In the genomic region with DNA sequence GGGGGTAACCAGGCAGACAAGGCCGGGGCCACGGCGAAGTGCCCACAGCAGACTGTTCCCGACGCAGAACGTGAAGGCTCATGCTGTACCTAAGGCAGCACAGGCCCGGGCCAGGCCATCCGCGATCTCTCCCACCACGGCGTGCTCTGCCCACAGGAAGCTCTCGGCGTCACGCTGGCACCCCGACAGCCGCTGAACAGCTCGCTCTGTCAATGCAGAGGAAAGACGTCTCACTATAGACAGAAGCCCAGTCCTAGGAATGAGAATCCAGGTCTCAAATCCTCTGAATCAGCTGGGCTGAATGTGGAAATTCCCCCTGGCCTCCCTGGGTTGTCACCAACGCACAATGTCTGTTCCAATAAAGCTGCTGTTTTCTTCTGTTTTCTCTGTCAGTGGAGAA, we compare ENCODE assay signal across 12 cellular contexts. TPM values are rescaled to one million over a fixed set of nuclear protein-coding genes. Genes with fewer than 3 reads are reported as not detected.
DNase-seq lines count a peak whose midpoint lies in the region; ATAC-seq, FAIRE-seq and TF ChIP-seq lines count a peak whose summit lies in the region.
"Had no signal": no experiment of that assay in that cellular context is flagged by ENCODE, and none has a peak within 500 bp of the region (broad histone marks: within the 10 kb centered on the region; RNA-seq: fewer than 3 reads in every experiment).

No MANE protein-coding gene starts in this region.

- peaks cover 72% of the 10 kb centered on the region for H3K36me3 ChIP-seq in DOHH2 (ENCODE audit: control insufficient read depth, low read length)
- peaks cover 57% of the 10 kb centered on the region for H3K36me3 ChIP-seq in K562 (ENCODE audit: control insufficient read depth, insufficient read depth, low read length)
- H3K36me3 ChIP-seq in kidney (ENCODE audit: control insufficient read depth in 1 of 2, insufficient read depth in 2 of 2, low read length in 2 of 2), result peaks cover 0 to 18% of the 10 kb centered on the region in 2 donors
- peaks cover 6 to 12% (median 12%) of the 10 kb centered on the region in 3 donors for H3K36me3 ChIP-seq in skeletal muscle tissue (ENCODE audit: control insufficient read depth in 3 of 3, insufficient read depth in 3 of 3, low read length in 3 of 3)

- H3K4me1 ChIP-seq in DOHH2 (ENCODE audit: control insufficient read depth, low read length) (peaks cover 46% of the 10 kb centered on the region), K562 (replicated peaks in 1 of 2; ENCODE audit: control insufficient read depth in 2 of 2, insufficient read depth in 2 of 2, low read length in 2 of 2) (peaks cover 5 to 8% of the 10 kb centered on the region in 2 experiments; a peak in 4 of 5 replicates), kidney (ENCODE audit: control insufficient read depth in 1 of 2, insufficient read depth in 1 of 2, low read depth in 1 of 2, low read length in 2 of 2) (peaks cover 7 to 22% of the 10 kb centered on the region in 2 donors), skeletal muscle tissue (ENCODE audit: control insufficient read depth in 3 of 3, insufficient read depth in 3 of 3, low read length in 3 of 3) (peaks cover 73 to 79% (median 73%) of the 10 kb centered on the region in 3 donors)

- TF ChIP-seq CTCF in DOHH2 (IDR thresholded peaks at IDR 0.05; ENCODE audit: low read depth, low read length, poor library complexity, severe bottlenecking), result no peak
- TF ChIP-seq CTCF in K562 (IDR thresholded peaks at IDR 0.05 in 2 of 3, conservative IDR thresholded peaks at IDR 0.05 in 1 of 3; ENCODE audit: insufficient read depth in 2 of 3, low read depth in 1 of 3, low read length in 3 of 3), result no peak
- TF ChIP-seq CTCF in kidney (IDR thresholded peaks at IDR 0.05; ENCODE audit: borderline replicate concordance, extremely low read depth, insufficient read depth), result no peak

- no peak overlapping the region for H2AFZ ChIP-seq in K562 (ENCODE audit: low read depth, low read length)

- ATAC-seq in K562, result no peak

- intact Hi-C loops in K562 (cut with micrococcal nuclease) (loop anchor here (5.0 kb wide), 2 partner anchors 61 to 116 kb away; partner anchors contain the start of gene WDR81), kidney (cut with DNase I) (no loop called here)

- no peak for FAIRE-seq in K562 (lab: Jason Lieb, UNC)
- FAIRE-seq in kidney (lab: Jason Lieb, UNC), result no peak

- WGBS in K562 (ENCODE audit: insufficient coverage, low coverage, missing lambda C conversion rate), result 89% methylated on average over 19 of the region's 19 CpGs

- no peaks in the 10 kb centered on the region for H3K9me2 ChIP-seq in DOHH2 (replicated peaks; ENCODE audit: control insufficient read depth, low read length)

- no peaks in the 10 kb centered on the region for H4K20me1 ChIP-seq in DOHH2 (ENCODE audit: control insufficient read depth, insufficient read depth, low read depth, low read length)
- no peaks in the 10 kb centered on the region for H4K20me1 ChIP-seq in K562 (replicated peaks; ENCODE audit: control insufficient read depth, insufficient read depth, low read length)

- H3K4me3 ChIP-seq in DOHH2 (ENCODE audit: low read length), result peak overlapping the region; percentile 43
- H3K4me3 ChIP-seq in K562, result no peak overlapping the region
- peak overlapping the region in 1 of 2 donors; percentile 11 for H3K4me3 ChIP-seq in kidney (ENCODE audit: low read length in 2 of 2)
- peak overlapping the region; percentile 18 to 73 (median 51) for H3K4me3 ChIP-seq in skeletal muscle tissue (ENCODE audit: low read length in 3 of 3)

- TF ChIP-seq EP300 in K562 (IDR thresholded peaks at IDR 0.05; ENCODE audit: low read length), result no peak

- no peaks in the 10 kb centered on the region for H3K27me3 ChIP-seq in DOHH2 (ENCODE audit: control insufficient read depth, low read length)
- H3K27me3 ChIP-seq in K562 (ENCODE audit: control insufficient read depth in 2 of 2, insufficient read depth in 2 of 2, low read length in 2 of 2), result no peaks in the 10 kb centered on the region
- no peaks in the 10 kb centered on the region for H3K27me3 ChIP-seq in skeletal muscle tissue (ENCODE audit: control insufficient read depth in 3 of 3, insufficient read depth in 3 of 3, low read length in 3 of 3)

- peak overlapping the region; percentile 61 for H3K4me2 ChIP-seq in DOHH2 (ENCODE audit: low read length)
- H3K4me2 ChIP-seq in K562 (ENCODE audit: insufficient read depth, low read length), result no peak overlapping the region

- H3K9me3 ChIP-seq in DOHH2 (ENCODE audit: control insufficient read depth, insufficient read depth, low read length) (no peaks in the 10 kb centered on the region), K562 (replicated peaks; ENCODE audit: control insufficient read depth, insufficient read depth, low read depth, low read length) (no peaks in the 10 kb centered on the region), kidney (ENCODE audit: control insufficient read depth in 1 of 2, low read length in 2 of 2) (no peaks in the 10 kb centered on the region), skeletal muscle tissue (ENCODE audit: control insufficient read depth in 3 of 3, low read length in 3 of 3) (no peaks in the 10 kb centered on the region)

- POLR2A ChIA-PET in K562 (lab: Yijun Ruan, JAX), result interaction anchor here (0.6 to 1.0 kb wide), 4 partner anchors 13 to 70 kb away, joined by 3 to 4 read pairs (median 3); no protein-coding TSS in a partner anchor

- H3K79me2 ChIP-seq in DOHH2 (ENCODE audit: control insufficient read depth, low read length), result peaks cover 4% of the 10 kb centered on the region; the same call in 1 of the 2 replicates
- H3K79me2 ChIP-seq in K562 (ENCODE audit: control insufficient read depth, insufficient read depth, low read length), result no peaks in the 10 kb centered on the region

- no peak for TF ChIP-seq RAD21 in K562 (CRISPR knock-in tag; conservative IDR thresholded peaks at IDR 0.05 in 1 of 2, IDR thresholded peaks at IDR 0.05 in 1 of 2)

- in situ Hi-C loops in K562 (cut with MboI), result no loop called here

- CTCF ChIA-PET in K562 (lab: Yijun Ruan, JAX; ENCODE audit: low intra/inter-chr PET ratio), result interaction anchor here (2.1 to 2.4 kb wide), 2 partner anchors 62 to 114 kb away, joined by 7 to 10 read pairs; no protein-coding TSS in a partner anchor

- 0 out of 4 replicates have a peak overlapping the region, but pooled peaks of 1 of the 2 experiments have one; percentile 17 for H3K9ac ChIP-seq in K562 (ENCODE audit: insufficient read depth in 1 of 2, low read depth in 2 of 2, low read length in 2 of 2)
- H3K9ac ChIP-seq in kidney (ENCODE audit: low read length in 2 of 2), result peak overlapping the region; percentile 24 to 27
- peak overlapping the region; percentile 77 to 86 (median 78) for H3K9ac ChIP-seq in skeletal muscle tissue (ENCODE audit: low read depth in 1 of 3, low read length in 3 of 3)

- DNase-seq in K562 (ENCODE audit: extremely low read depth in 1 of 4, low spot score in 3 of 4), result no peak
- peak; percentile 81 for DNase-seq in kidney
- no peak for DNase-seq in mucosa of gallbladder (ENCODE audit: low spot score)
- no peak for DNase-seq in GF-D8 (lab: John Stamatoyannopoulos, UW)
- no peak for DNase-seq in HUDEP-2 (lab: John Stamatoyannopoulos, UW; ENCODE audit: unreplicated experiment in 76 of 76)
- DNase-seq in NCI-H69 (lab: John Stamatoyannopoulos, UW), result no peak
- DNase-seq: activated T-cell treated with anti-CD3 and anti-CD28 coated beads for 4 hours, DND-41, NCI-H187 treated with DMSO at 0.1 percent for 48 hours had no signal

- TF ChIP-seq POLR2A in K562 (conservative IDR thresholded peaks at IDR 0.05), result no peak

- H3K27ac ChIP-seq in DOHH2 (ENCODE audit: low read depth, low read length) (peak overlapping the region; percentile 84), K562 (ENCODE audit: extremely low read depth, low read depth, low read length) (no peak overlapping the region), kidney (ENCODE audit: low read depth in 2 of 2, low read length in 2 of 2) (peak overlapping the region; percentile 80 to 89), skeletal muscle tissue (ENCODE audit: low read depth, low read length) (peak overlapping the region; percentile 98)

- H3K9me1 ChIP-seq in K562 (ENCODE audit: control insufficient read depth, insufficient read depth, low read length), result no peaks in the 10 kb centered on the region

- BruUV-seq in K562 (replicated peaks; lab: Mats Ljungman, UMichigan), result no TSS peak

- H3F3A ChIP-seq in DOHH2 (ENCODE audit: control insufficient read depth, insufficient read depth), result peaks cover 16% of the 10 kb centered on the region

RNA-seq across cellular contexts. Expression of gene SERPINF1, which starts 21.4 kb away (rescaled TPM):
- 49.3 and 78.6 TPM in 2 replicates for total RNA-seq in K562 (2011; cell fraction: chromatin; rRNA removed; ENCODE audit: low replicate concordance)
- total RNA-seq in K562 (2011; cell fraction: nucleolus; rRNA removed), result 114 and 121 TPM in 2 replicates
- 64.9 and 87.2 TPM in 2 replicates for total RNA-seq in K562 (2011; cell fraction: nucleoplasm; rRNA removed)
- total RNA-seq in K562 (2014; rRNA removed) (37.7 and 54.7 TPM in 2 replicates), K562 (2014; rRNA removed; fragmentation: Illumina TruSeq; extraction: Trizol) (21.5 and 27.5 TPM in 2 replicates), K562 (2015; rRNA removed; fragmentation: Illumina TruSeq; extraction: Trizol) (37.0 and 40.4 TPM in 2 replicates), K562 (2021) (34.5 and 44.2 TPM in 2 replicates), kidney (121 TPM), skeletal muscle tissue (328 TPM), mucosa of gallbladder (129 TPM)
- polyA plus RNA-seq in K562 (2011; rRNA removed) (66.9 and 85.2 TPM in 2 replicates), K562 (2014; fragmentation: Illumina TruSeq; extraction: Trizol) (44.8 and 53.4 TPM in 2 replicates), K562 (2014; fragmentation: Nextera tagmentation; extraction: Ambion mirVana) (1 to 10 TPM; 2.6 to 6.3 TPM), K562 (2014; rRNA removed) (42.4 and 78.9 TPM in 2 replicates), kidney (ENCODE audit: insufficient read depth, low read depth, low replicate concordance) (36.2 TPM)
- polyA plus RNA-seq in K562 (2011; cell fraction: cytosol; rRNA removed), result 137 and 141 TPM in 2 replicates
- 57.8 and 67.5 TPM in 2 replicates for polyA plus RNA-seq in K562 (2011; cell fraction: nucleus; rRNA removed)
- polyA plus RNA-seq in K562 (2012), result 34.1 and 98.1 TPM in 2 replicates
- polyA minus RNA-seq in K562 (2011; rRNA and poly(A)+ RNA removed), result 35.2 and 36.2 TPM in 2 replicates
- polyA minus RNA-seq in K562 (2011; cell fraction: cytosol; rRNA and poly(A)+ RNA removed), result 21.5 and 27.6 TPM in 2 replicates
- 9.0 and 17.2 TPM in 2 replicates for polyA minus RNA-seq in K562 (2011; cell fraction: nucleus; rRNA and poly(A)+ RNA removed)

RNA-seq across cellular contexts. Expression of gene SERPINF2, which starts 40.6 kb away (rescaled TPM):
- total RNA-seq in K562 (2011; cell fraction: chromatin; rRNA removed; ENCODE audit: low replicate concordance), result 0.25 TPM in 1 of 2 replicates, not detected in the other
- not detected in 2 replicates for total RNA-seq in K562 (2011; cell fraction: nucleolus; rRNA removed)
- total RNA-seq in K562 (2011; cell fraction: nucleoplasm; rRNA removed), result not detected in 2 replicates
- total RNA-seq in K562 (2014; rRNA removed), result not detected in 2 replicates
- not detected in 2 replicates for total RNA-seq in K562 (2014; rRNA removed; fragmentation: Illumina TruSeq; extraction: Trizol)
- total RNA-seq in K562 (2015; rRNA removed; fragmentation: Illumina TruSeq; extraction: Trizol), result not detected in 2 replicates
- 0.22 TPM in 2 replicates for total RNA-seq in K562 (2021)
- polyA plus RNA-seq in K562 (2011; rRNA removed), result 0.04 TPM in 1 of 2 replicates, not detected in the other
- 0.03 TPM in 1 of 2 replicates, not detected in the other for polyA plus RNA-seq in K562 (2011; cell fraction: cytosol; rRNA removed)
- 0.07 TPM in 1 of 2 replicates, not detected in the other for polyA plus RNA-seq in K562 (2011; cell fraction: nucleus; rRNA removed)
- 0.03 and 0.06 TPM in 2 replicates for polyA plus RNA-seq in K562 (2012)
- not detected in 2 replicates for polyA plus RNA-seq in K562 (2014; fragmentation: Illumina TruSeq; extraction: Trizol)
- not detected for polyA plus RNA-seq in K562 (2014; fragmentation: Nextera tagmentation; extraction: Ambion mirVana)
- polyA plus RNA-seq in K562 (2014; rRNA removed), result not detected in 2 replicates
- polyA minus RNA-seq in K562 (2011; rRNA and poly(A)+ RNA removed), result not detected in 2 replicates
- polyA minus RNA-seq in K562 (2011; cell fraction: cytosol; rRNA and poly(A)+ RNA removed), result 0.91 TPM in 1 of 2 replicates, not detected in the other
- not detected in 2 replicates for polyA minus RNA-seq in K562 (2011; cell fraction: nucleus; rRNA and poly(A)+ RNA removed)
- total RNA-seq in kidney, result 30.6 TPM
- polyA plus RNA-seq in kidney (ENCODE audit: insufficient read depth, low read depth, low replicate concordance), result 209 TPM
- not detected for total RNA-seq in skeletal muscle tissue
- total RNA-seq in mucosa of gallbladder, result 2.9 TPM
- total RNA-seq: glomerular endothelial cell had no signal

RNA-seq across cellular contexts. Expression of gene SMYD4, which starts 46.4 kb away (rescaled TPM):
- total RNA-seq in K562 (2011; cell fraction: chromatin; rRNA removed; ENCODE audit: low replicate concordance), result 48.3 and 51.8 TPM in 2 replicates
- 22.4 and 26.3 TPM in 2 replicates for total RNA-seq in K562 (2011; cell fraction: nucleolus; rRNA removed)
- total RNA-seq in K562 (2011; cell fraction: nucleoplasm; rRNA removed), result 28.6 and 37.3 TPM in 2 replicates
- total RNA-seq in K562 (2014; rRNA removed), result 5.2 and 5.4 TPM in 2 replicates
- 6.9 and 7.6 TPM in 2 replicates for total RNA-seq in K562 (2014; rRNA removed; fragmentation: Illumina TruSeq; extraction: Trizol)
- total RNA-seq in K562 (2015; rRNA removed; fragmentation: Illumina TruSeq; extraction: Trizol), result 6.9 and 7.2 TPM in 2 replicates
- 7.6 and 9.4 TPM in 2 replicates for total RNA-seq in K562 (2021)
- polyA plus RNA-seq in K562 (2011; rRNA removed), result 10.2 and 12.9 TPM in 2 replicates
- polyA plus RNA-seq in K562 (2011; cell fraction: cytosol; rRNA removed), result 5.4 and 8.5 TPM in 2 replicates
- polyA plus RNA-seq in K562 (2011; cell fraction: nucleus; rRNA removed), result 14.2 and 16.9 TPM in 2 replicates
- 4.8 and 6.3 TPM in 2 replicates for polyA plus RNA-seq in K562 (2012)
- 6.2 and 6.7 TPM in 2 replicates for polyA plus RNA-seq in K562 (2014; fragmentation: Illumina TruSeq; extraction: Trizol)
- polyA plus RNA-seq in K562 (2014; fragmentation: Nextera tagmentation; extraction: Ambion mirVana), result 1 to 10 TPM; 1.3 to 1.6 TPM
- polyA plus RNA-seq in K562 (2014; rRNA removed), result 5.0 and 7.8 TPM in 2 replicates
- polyA minus RNA-seq in K562 (2011; rRNA and poly(A)+ RNA removed), result 14.0 and 14.5 TPM in 2 replicates
- polyA minus RNA-seq in K562 (2011; cell fraction: cytosol; rRNA and poly(A)+ RNA removed), result 6.4 and 7.1 TPM in 2 replicates
- 8.3 and 15.2 TPM in 2 replicates for polyA minus RNA-seq in K562 (2011; cell fraction: nucleus; rRNA and poly(A)+ RNA removed)
- 12.2 TPM for total RNA-seq in kidney
- polyA plus RNA-seq in kidney (ENCODE audit: insufficient read depth, low read depth, low replicate concordance), result 3.4 TPM
- 8.4 TPM for total RNA-seq in skeletal muscle tissue
- 13.2 TPM for total RNA-seq in mucosa of gallbladder

RNA-seq across cellular contexts. Expression of gene RPA1, which starts 46.5 kb away (rescaled TPM):
- 32.1 and 33.8 TPM in 2 replicates for total RNA-seq in K562 (2011; cell fraction: chromatin; rRNA removed; ENCODE audit: low replicate concordance)
- total RNA-seq in K562 (2011; cell fraction: nucleolus; rRNA removed), result 20.5 and 24.3 TPM in 2 replicates
- total RNA-seq in K562 (2011; cell fraction: nucleoplasm; rRNA removed), result 25.4 and 29.5 TPM in 2 replicates
- total RNA-seq in K562 (2014; rRNA removed), result 42.0 and 49.1 TPM in 2 replicates
- total RNA-seq in K562 (2014; rRNA removed; fragmentation: Illumina TruSeq; extraction: Trizol), result 34.3 and 35.2 TPM in 2 replicates
- 27.6 and 28.5 TPM in 2 replicates for total RNA-seq in K562 (2015; rRNA removed; fragmentation: Illumina TruSeq; extraction: Trizol)
- total RNA-seq in K562 (2021), result 125 and 133 TPM in 2 replicates
- 105 and 125 TPM in 2 replicates for polyA plus RNA-seq in K562 (2011; rRNA removed)
- polyA plus RNA-seq in K562 (2011; cell fraction: cytosol; rRNA removed), result 46.2 and 66.5 TPM in 2 replicates
- 30.6 and 46.8 TPM in 2 replicates for polyA plus RNA-seq in K562 (2011; cell fraction: nucleus; rRNA removed)
- 54.1 and 60.1 TPM in 2 replicates for polyA plus RNA-seq in K562 (2012)
- 53.9 and 56.0 TPM in 2 replicates for polyA plus RNA-seq in K562 (2014; fragmentation: Illumina TruSeq; extraction: Trizol)
- polyA plus RNA-seq in K562 (2014; fragmentation: Nextera tagmentation; extraction: Ambion mirVana), result 10 to 100 TPM; 25.2 to 40.4 TPM
- 47.4 and 48.7 TPM in 2 replicates for polyA plus RNA-seq in K562 (2014; rRNA removed)
- 135 and 168 TPM in 2 replicates for polyA minus RNA-seq in K562 (2011; rRNA and poly(A)+ RNA removed)
- 36.3 and 41.3 TPM in 2 replicates for polyA minus RNA-seq in K562 (2011; cell fraction: cytosol; rRNA and poly(A)+ RNA removed)
- polyA minus RNA-seq in K562 (2011; cell fraction: nucleus; rRNA and poly(A)+ RNA removed), result 13.2 and 15.4 TPM in 2 replicates
- total RNA-seq in kidney, result 89.0 TPM
- 26.1 TPM for polyA plus RNA-seq in kidney (ENCODE audit: insufficient read depth, low read depth, low replicate concordance)
- total RNA-seq in skeletal muscle tissue, result 26.1 TPM
- total RNA-seq in mucosa of gallbladder, result 85.6 TPM

RNA-seq across cellular contexts. Expression of gene WDR81, which starts 58.8 kb away (rescaled TPM):
- 13.5 and 42.5 TPM in 2 replicates for total RNA-seq in K562 (2011; cell fraction: chromatin; rRNA removed; ENCODE audit: low replicate concordance)
- total RNA-seq in K562 (2011; cell fraction: nucleolus; rRNA removed), result 29.2 and 35.2 TPM in 2 replicates
- 14.9 and 15.0 TPM in 2 replicates for total RNA-seq in K562 (2011; cell fraction: nucleoplasm; rRNA removed)
- total RNA-seq in K562 (2014; rRNA removed), result 11.1 and 12.5 TPM in 2 replicates
- 0.89 and 1.7 TPM in 2 replicates for total RNA-seq in K562 (2014; rRNA removed; fragmentation: Illumina TruSeq; extraction: Trizol)
- 4.3 and 5.3 TPM in 2 replicates for total RNA-seq in K562 (2015; rRNA removed; fragmentation: Illumina TruSeq; extraction: Trizol)
- 13.0 and 17.1 TPM in 2 replicates for total RNA-seq in K562 (2021)
- 2.7 and 5.1 TPM in 2 replicates for polyA plus RNA-seq in K562 (2011; rRNA removed)
- polyA plus RNA-seq in K562 (2011; cell fraction: cytosol; rRNA removed), result 5.3 and 9.9 TPM in 2 replicates
- polyA plus RNA-seq in K562 (2011; cell fraction: nucleus; rRNA removed), result 26.4 and 53.6 TPM in 2 replicates
- polyA plus RNA-seq in K562 (2012), result 8.7 and 12.9 TPM in 2 replicates
- polyA plus RNA-seq in K562 (2014; fragmentation: Illumina TruSeq; extraction: Trizol), result 3.3 and 9.0 TPM in 2 replicates
- under 1 TPM; 0.01 to 0.04 TPM for polyA plus RNA-seq in K562 (2014; fragmentation: Nextera tagmentation; extraction: Ambion mirVana)
- 12.2 and 12.9 TPM in 2 replicates for polyA plus RNA-seq in K562 (2014; rRNA removed)
- polyA minus RNA-seq in K562 (2011; rRNA and poly(A)+ RNA removed), result 1.3 and 3.6 TPM in 2 replicates
- 10.1 and 18.5 TPM in 2 replicates for polyA minus RNA-seq in K562 (2011; cell fraction: cytosol; rRNA and poly(A)+ RNA removed)
- polyA minus RNA-seq in K562 (2011; cell fraction: nucleus; rRNA and poly(A)+ RNA removed), result 9.9 and 15.3 TPM in 2 replicates
- 28.5 TPM for total RNA-seq in kidney
- 16.1 TPM for polyA plus RNA-seq in kidney (ENCODE audit: insufficient read depth, low read depth, low replicate concordance)
- 10.4 TPM for total RNA-seq in skeletal muscle tissue
- 30.3 TPM for total RNA-seq in mucosa of gallbladder
